13 cellular contexts compared by ENCODE assay signal in the genomic region with DNA sequence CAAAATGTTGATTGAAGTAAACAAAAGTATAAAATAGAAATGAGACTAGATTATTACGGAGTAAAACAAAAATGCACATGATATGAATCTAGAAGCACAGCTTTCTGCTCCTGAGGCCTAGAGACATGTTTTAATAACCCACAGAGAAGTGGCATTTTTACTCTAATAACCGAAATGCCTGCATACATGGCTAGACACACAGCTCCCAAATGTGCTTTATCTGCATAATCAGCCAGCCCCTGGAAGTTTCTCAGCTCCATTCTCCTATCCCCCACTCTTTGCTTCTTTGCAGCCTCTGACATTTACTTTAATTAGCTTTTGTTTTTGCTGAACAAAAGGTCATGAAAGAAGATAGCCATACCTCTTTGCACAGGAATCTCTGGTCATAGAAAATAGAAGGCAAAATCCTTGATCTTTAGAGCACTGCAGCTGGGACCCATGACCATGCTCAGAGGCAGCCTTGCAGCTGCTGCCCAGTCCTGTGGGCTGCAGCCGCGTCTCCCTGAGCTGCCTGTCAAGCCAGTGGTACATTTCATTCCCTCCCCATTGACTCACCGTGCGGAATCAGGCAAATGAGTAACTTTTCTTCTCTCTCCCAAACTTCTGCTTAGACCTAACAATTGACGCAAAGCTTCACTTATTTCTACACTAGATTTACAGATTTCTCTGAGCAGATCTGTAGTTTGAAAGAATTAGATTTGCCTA. TPM values are rescaled to one million over a fixed set of nuclear protein-coding genes. Genes with fewer than 3 reads are reported as not detected.
DNase-seq lines count a peak whose midpoint lies in the region; ATAC-seq, FAIRE-seq and TF ChIP-seq lines count a peak whose summit lies in the region.
"Had no signal": no experiment of that assay in that cellular context is flagged by ENCODE, and none has a peak within 500 bp of the region (broad histone marks: within the 10 kb centered on the region; RNA-seq: fewer than 3 reads in every experiment).

Gene VEPH1 (minus strand): TSS at position 501 of the 705 bp plus-strand sequence. CDS start 8,067 bp downstream, outside the sequence.

- peak within 1 kb of the TSS; percentile 64 for H3K27ac Mint-ChIP-seq in type B pancreatic cell

- H3K9me3 Mint-ChIP-seq in type B pancreatic cell: peaks cover 12% of the 10 kb centered on the region
- H3K9me3 Mint-ChIP-seq: activated T-cell treated with anti-CD3 and anti-CD28 coated beads, Interleukin-2, amount 50 U/mL, for 4 hours had no signal

- no peak within 1 kb of the TSS for H3K23ac ChIP-seq in H1 (ENCODE audit: insufficient read length)

- H3K9me3 ChIP-seq in NT2/D1 (ENCODE audit: insufficient read depth, low read length) (no peaks in the 10 kb centered on the region), H1 (ENCODE audit: insufficient read depth in 2 of 2, low read depth in 1 of 2, low read length in 1 of 2) (no peaks in the 10 kb centered on the region), left lung (no peaks in the 10 kb centered on the region), tibial artery (peaks cover 0 to 2% (median 0%) of the 10 kb centered on the region in 3 donors)
- H3K9me3 ChIP-seq: Peyer's patch had no signal

- H2BK12ac ChIP-seq in H1 (ENCODE audit: low read depth, low read length): no peak within 1 kb of the TSS

- H3K27ac ChIP-seq in H1 (ENCODE audit: low read depth, low read length) (no peak within 1 kb of the TSS), left lung (peak within 1 kb of the TSS; percentile 58 to 63), tibial artery (no peak within 1 kb of the TSS)
- H3K27ac ChIP-seq: Peyer's patch, WERI-Rb-1 had no signal

- H3K56ac ChIP-seq in H1 (replicated peaks; ENCODE audit: insufficient read length, low read depth, low read length): no peak within 1 kb of the TSS

- POLR2A ChIA-PET in H1 (lab: Charles Lee; ENCODE audit: partially characterized antibody): interaction anchor here (1.3 kb wide), 1 partner anchor 65 kb away, joined by 3 read pairs; no protein-coding TSS in a partner anchor

- H4K91ac ChIP-seq in H1 (replicated peaks; ENCODE audit: insufficient read length, low read length): no peak within 1 kb of the TSS

- H3K4me3 Mint-ChIP-seq in type B pancreatic cell: peak within 1 kb of the TSS; percentile 73
- H3K4me3 Mint-ChIP-seq: activated T-cell treated with anti-CD3 and anti-CD28 coated beads, Interleukin-2, amount 50 U/mL, for 4 hours had no signal

- no peak within 1 kb of the TSS for H4K5ac ChIP-seq in H1 (ENCODE audit: insufficient read length, low read depth, low read length)

- TF ChIP-seq EP300 in H1 (IDR thresholded peaks at IDR 0.05; ENCODE audit: borderline replicate concordance in 1 of 2, low read depth in 2 of 2, low read length in 2 of 2): no peak

- H2AFZ ChIP-seq in H1 (ENCODE audit: low read length): peak within 1 kb of the TSS; percentile 27; the same call in 1 of the 2 replicates

- CTCF ChIA-PET in H1 (lab: Charles Lee; ENCODE audit: partially characterized antibody): no interaction called here

- H2BK5ac ChIP-seq in H1 (ENCODE audit: low read depth, low read length): no peak within 1 kb of the TSS

- H2BK15ac ChIP-seq in H1 (ENCODE audit: low read length): no peak within 1 kb of the TSS

- no peaks in the 10 kb centered on the region for H3K4me1 ChIP-seq in NT2/D1 (ENCODE audit: insufficient read depth, insufficient read length)
- peaks cover 4 to 21% (median 16%) of the 10 kb centered on the region in 4 experiments; a peak in 5 of 7 replicates for H3K4me1 ChIP-seq in H1 (replicated peaks in 1 of 4; ENCODE audit: control insufficient read depth in 3 of 4, insufficient read depth in 4 of 4, low read length in 3 of 4)
- H3K4me1 ChIP-seq in left lung: peaks cover 0 to 8% of the 10 kb centered on the region in 2 donors
- peaks cover 0 to 12% (median 5%) of the 10 kb centered on the region in 4 donors for H3K4me1 ChIP-seq in tibial artery

- H3K36me3 Mint-ChIP-seq in type B pancreatic cell: no peaks in the 10 kb centered on the region

- no peak within 1 kb of the TSS for H2BK120ac ChIP-seq in H1 (replicated peaks; ENCODE audit: low read depth, low read length)

- no peak within 1 kb of the TSS for H2BK20ac ChIP-seq in H1 (ENCODE audit: low read length)

- no peak for TF ChIP-seq RAD21 in H1 (IDR thresholded peaks at IDR 0.05 in 1 of 2, conservative IDR thresholded peaks at IDR 0.05 in 1 of 2; ENCODE audit: low read depth in 2 of 2, low read length in 2 of 2)

- H3K27me3 ChIP-seq in NT2/D1 (ENCODE audit: insufficient read depth, insufficient read length) (peaks cover 6% of the 10 kb centered on the region), H1 (replicated peaks in 1 of 4; ENCODE audit: control insufficient read depth in 3 of 4, extremely low read depth in 1 of 4, insufficient read depth in 3 of 4, low read length in 3 of 4) (no peaks in the 10 kb centered on the region), left lung (peaks cover 0 to 20% of the 10 kb centered on the region in 2 donors), tibial artery (no peaks in the 10 kb centered on the region)
- H3K27me3 ChIP-seq: Peyer's patch had no signal

- H3K79me1 ChIP-seq in H1 (ENCODE audit: low read depth, low read length): no peaks in the 10 kb centered on the region

- H3K23me2 ChIP-seq in H1 (ENCODE audit: low read depth, low read length): peaks cover 3% of the 10 kb centered on the region; the same call in 1 of the 2 replicates

- no peaks in the 10 kb centered on the region for H4K20me1 ChIP-seq in H1 (replicated peaks in 1 of 2; ENCODE audit: control insufficient read depth in 1 of 2, insufficient read depth in 2 of 2, low read length in 2 of 2)

- FAIRE-seq in H1 (lab: Jason Lieb, UNC) (no peak), urothelium cell line (lab: Jason Lieb, UNC) (no peak)
- FAIRE-seq: GM12878 had no signal

- no peak within 1 kb of the TSS for H3K18ac ChIP-seq in H1 (ENCODE audit: extremely low read depth, low read length)

- no peak within 1 kb of the TSS for H3K4ac ChIP-seq in H1 (replicated peaks; ENCODE audit: insufficient read length, low read depth, low read length)

- 71% methylated on average over 7 of the region's 7 CpGs; no CpG with 5 or more reads in 1 of the 2 experiments for WGBS in H1 (ENCODE audit: extremely low coverage in 1 of 2, insufficient coverage in 1 of 2, insufficient read length in 1 of 2, insufficient replicate concordance in 2 of 2, low coverage in 1 of 2, low lambda C conversion rate in 2 of 2, missing lambda C conversion rate in 1 of 2), 2 experiments

- no peak within 1 kb of the TSS for H2AK5ac ChIP-seq in H1 (ENCODE audit: low read depth, low read length)

- DNase-seq in NT2/D1 (ENCODE audit: low read depth, low spot score) (peak; percentile 25), H1 (ENCODE audit: low read depth in 1 of 2, low spot score in 2 of 2) (no peak), left lung (peak in 1 of 2 donors; percentile 73), type B pancreatic cell (ENCODE audit: extremely low spot score, unreplicated experiment) (no peak), urothelium cell line (ENCODE audit: low spot score) (no peak), tibial artery (no peak)
- DNase-seq in stimulated activated CD4-positive, alpha-beta T cell treated with anti-CD3 and anti-CD28 coated beads, Interleukin-15, amount 100 ng/mL, for 24 hours: no peak
- DNase-seq: activated T-cell treated with anti-CD3 and anti-CD28 coated beads, Interleukin-2, amount 50 U/mL, for 4 hours; NCI-H2029 treated with DMSO at 0.1 percent for 48 hours; Peyer's patch; stimulated activated CD4-positive, alpha-beta T cell treated with anti-CD3 and anti-CD28 coated beads, Interleukin-4, amount 100 ng/mL, for 4 hours; WERI-Rb-1 had no signal

- intact Hi-C loops in left lung (cut with DNase I): no loop called here
- intact Hi-C loops in tibial artery (cut with DNase I; ENCODE audit: low total_unique reads): no loop called here

- no peak within 1 kb of the TSS for H3K14ac ChIP-seq in H1 (ENCODE audit: insufficient read length)

- no peak within 1 kb of the TSS for H4K8ac ChIP-seq in H1 (ENCODE audit: extremely low read depth, insufficient read depth, low read length)

- H3K9ac ChIP-seq in NT2/D1 (ENCODE audit: insufficient read length, low read depth) (no peak within 1 kb of the TSS), H1 (replicated peaks in 1 of 4; ENCODE audit: extremely low read depth in 1 of 4, low read depth in 3 of 4, low read length in 3 of 4) (no peak within 1 kb of the TSS)

- no peak for TF ChIP-seq POLR2A in H1 (IDR thresholded peaks at IDR 0.05; ENCODE audit: control extremely low read depth in 1 of 2, low read depth in 2 of 2, low read length in 2 of 2)

- no peak for TF ChIP-seq CTCF in H1 (IDR thresholded peaks at IDR 0.05; ENCODE audit: control extremely low read depth in 1 of 3, insufficient read depth in 1 of 3, low read depth in 1 of 3, low read length in 3 of 3)
- TF ChIP-seq CTCF in left lung (IDR thresholded peaks at IDR 0.05): no peak
- no peak for TF ChIP-seq CTCF in type B pancreatic cell (conservative IDR thresholded peaks at IDR 0.05)
- TF ChIP-seq CTCF in tibial artery (IDR thresholded peaks at IDR 0.05): no peak

- H3K4me3 ChIP-seq in NT2/D1 (ENCODE audit: insufficient read length, low read depth) (no peak within 1 kb of the TSS), H1 (ENCODE audit: extremely low read depth in 1 of 4, insufficient read depth in 2 of 4, low read depth in 3 of 4, low read length in 4 of 4) (no peak within 1 kb of the TSS), left lung (peak within 1 kb of the TSS; percentile 7 to 36), tibial artery (no peak within 1 kb of the TSS)
- H3K4me3 ChIP-seq: GM12878, Peyer's patch had no signal

- no peak within 1 kb of the TSS for H3K4me2 ChIP-seq in H1 (ENCODE audit: insufficient read depth in 1 of 2, low read depth in 2 of 2, low read length in 2 of 2)

- peaks cover 0 to 4% of the 10 kb centered on the region in 2 experiments; a peak in 1 of 4 replicates for H3K79me2 ChIP-seq in H1 (ENCODE audit: control insufficient read depth in 1 of 2, insufficient read depth in 2 of 2, low read length in 2 of 2)

- H3K36me3 ChIP-seq in NT2/D1 (ENCODE audit: insufficient read depth, insufficient read length, low read length): no peaks in the 10 kb centered on the region
- H3K36me3 ChIP-seq in H1 (ENCODE audit: control insufficient read depth in 2 of 4, insufficient read depth in 4 of 4, low read length in 3 of 4): no peaks in the 10 kb centered on the region
- H3K36me3 ChIP-seq in left lung: no peaks in the 10 kb centered on the region
- no peaks in the 10 kb centered on the region for H3K36me3 ChIP-seq in tibial artery
- H3K36me3 ChIP-seq: Peyer's patch, WERI-Rb-1 had no signal

- peaks cover 41% of the 10 kb centered on the region for H3K4me1 Mint-ChIP-seq in type B pancreatic cell (ENCODE audit: unreplicated experiment)

- no peaks in the 10 kb centered on the region for H3K27me3 Mint-ChIP-seq in type B pancreatic cell

- ATAC-seq in left lung: peak; percentile 67
- ATAC-seq: activated T-cell treated with anti-CD3 and anti-CD28 coated beads, Interleukin-2, amount 50 U/mL, for 4 hours; GM12878 had no signal

RNA-seq across cellular contexts. Expression of gene VEPH1, which starts in this region (rescaled TPM):
- 10.9 and 18.3 TPM in 2 replicates for total RNA-seq in H1 (2021; fragmentation: NEBNext Ultra II Directional; extraction: Animal tissue kit (Norgen Biotek cat#: 25700))
- 9.1 and 12.0 TPM in 2 replicates for polyA plus RNA-seq in H1 (2011; rRNA removed)
- polyA plus RNA-seq in H1 (2011; cell fraction: cytosol; rRNA removed): 13.6 TPM
- polyA plus RNA-seq in H1 (2011; cell fraction: nucleus; rRNA removed): 15.2 TPM
- polyA plus RNA-seq in H1 (2012, experiment 1 of 2): 8.2 to 15.0 TPM (median 9.6 TPM) in 4 replicates
- 1.9 TPM for polyA plus RNA-seq in H1 (2012, experiment 2 of 2)
- 13.2 TPM for polyA plus RNA-seq in H1 (2013, experiment 1 of 2)
- polyA plus RNA-seq in H1 (2013, experiment 2 of 2): 10.8 TPM
- 37.7 and 49.4 TPM in 2 replicates for polyA minus RNA-seq in H1 (2011; rRNA and poly(A)+ RNA removed)
- polyA minus RNA-seq in H1 (2011; cell fraction: cytosol; rRNA and poly(A)+ RNA removed): 7.2 TPM
- 71.9 TPM for polyA minus RNA-seq in H1 (2011; cell fraction: nucleus; rRNA and poly(A)+ RNA removed)
- 100 to 1,000 TPM in 1 of 2 donors, 10 to 100 TPM in 1; 86.8 to 143 TPM for total RNA-seq in left lung
- total RNA-seq in type B pancreatic cell (ENCODE audit: low replicate concordance): 5.9 and 8.6 TPM in 2 replicates

Comparison
In these comparisons a context has a peak if more than half of its experiments do, and no peak if none do; other contexts are left out.
1. H3K4me3 ChIP-seq: peak in left lung (2 of 2); none in NT2/D1 (single experiment), H1 (0 of 4) and tibial artery (0 of 2).
2. H3K27ac ChIP-seq: peak in left lung (2 of 2); none in H1 (single experiment) and tibial artery (0 of 2).